Comparison of ENCODE assay signal across 1 cellular context in the genomic region with DNA sequence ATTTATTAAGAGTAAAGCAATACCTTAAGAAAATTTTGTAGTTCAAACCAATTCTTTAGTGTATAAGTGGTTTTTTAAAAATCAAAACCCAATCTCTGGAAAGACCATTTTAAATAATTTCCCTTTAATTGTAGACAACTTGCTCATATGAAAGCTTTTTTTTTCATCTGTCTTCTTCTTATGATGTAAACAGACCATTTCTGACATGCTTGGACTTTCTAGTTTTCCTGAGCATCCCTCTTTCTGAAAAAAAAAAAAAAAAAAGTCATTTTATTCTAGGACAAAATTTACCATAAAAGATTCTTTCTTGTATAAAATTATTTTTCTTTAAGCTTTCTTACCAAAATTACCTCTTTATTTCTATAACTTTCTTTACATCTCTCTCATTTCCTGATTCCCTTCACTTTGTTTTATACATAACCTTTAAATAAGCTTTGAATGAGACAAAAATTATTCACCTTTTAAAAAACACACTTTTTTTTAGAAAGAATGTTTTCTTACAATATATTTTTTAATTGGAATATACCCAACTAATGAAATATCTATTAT.
TF ChIP-seq lines count a peak whose summit lies in the region.

No MANE protein-coding gene starts in this region.

TF ChIP-seq in GM23338, 12 proteins besides CTCF, POLR2A, EP300 and RAD21 (continued from another document):
- TF ChIP-seq, protein P1, sequence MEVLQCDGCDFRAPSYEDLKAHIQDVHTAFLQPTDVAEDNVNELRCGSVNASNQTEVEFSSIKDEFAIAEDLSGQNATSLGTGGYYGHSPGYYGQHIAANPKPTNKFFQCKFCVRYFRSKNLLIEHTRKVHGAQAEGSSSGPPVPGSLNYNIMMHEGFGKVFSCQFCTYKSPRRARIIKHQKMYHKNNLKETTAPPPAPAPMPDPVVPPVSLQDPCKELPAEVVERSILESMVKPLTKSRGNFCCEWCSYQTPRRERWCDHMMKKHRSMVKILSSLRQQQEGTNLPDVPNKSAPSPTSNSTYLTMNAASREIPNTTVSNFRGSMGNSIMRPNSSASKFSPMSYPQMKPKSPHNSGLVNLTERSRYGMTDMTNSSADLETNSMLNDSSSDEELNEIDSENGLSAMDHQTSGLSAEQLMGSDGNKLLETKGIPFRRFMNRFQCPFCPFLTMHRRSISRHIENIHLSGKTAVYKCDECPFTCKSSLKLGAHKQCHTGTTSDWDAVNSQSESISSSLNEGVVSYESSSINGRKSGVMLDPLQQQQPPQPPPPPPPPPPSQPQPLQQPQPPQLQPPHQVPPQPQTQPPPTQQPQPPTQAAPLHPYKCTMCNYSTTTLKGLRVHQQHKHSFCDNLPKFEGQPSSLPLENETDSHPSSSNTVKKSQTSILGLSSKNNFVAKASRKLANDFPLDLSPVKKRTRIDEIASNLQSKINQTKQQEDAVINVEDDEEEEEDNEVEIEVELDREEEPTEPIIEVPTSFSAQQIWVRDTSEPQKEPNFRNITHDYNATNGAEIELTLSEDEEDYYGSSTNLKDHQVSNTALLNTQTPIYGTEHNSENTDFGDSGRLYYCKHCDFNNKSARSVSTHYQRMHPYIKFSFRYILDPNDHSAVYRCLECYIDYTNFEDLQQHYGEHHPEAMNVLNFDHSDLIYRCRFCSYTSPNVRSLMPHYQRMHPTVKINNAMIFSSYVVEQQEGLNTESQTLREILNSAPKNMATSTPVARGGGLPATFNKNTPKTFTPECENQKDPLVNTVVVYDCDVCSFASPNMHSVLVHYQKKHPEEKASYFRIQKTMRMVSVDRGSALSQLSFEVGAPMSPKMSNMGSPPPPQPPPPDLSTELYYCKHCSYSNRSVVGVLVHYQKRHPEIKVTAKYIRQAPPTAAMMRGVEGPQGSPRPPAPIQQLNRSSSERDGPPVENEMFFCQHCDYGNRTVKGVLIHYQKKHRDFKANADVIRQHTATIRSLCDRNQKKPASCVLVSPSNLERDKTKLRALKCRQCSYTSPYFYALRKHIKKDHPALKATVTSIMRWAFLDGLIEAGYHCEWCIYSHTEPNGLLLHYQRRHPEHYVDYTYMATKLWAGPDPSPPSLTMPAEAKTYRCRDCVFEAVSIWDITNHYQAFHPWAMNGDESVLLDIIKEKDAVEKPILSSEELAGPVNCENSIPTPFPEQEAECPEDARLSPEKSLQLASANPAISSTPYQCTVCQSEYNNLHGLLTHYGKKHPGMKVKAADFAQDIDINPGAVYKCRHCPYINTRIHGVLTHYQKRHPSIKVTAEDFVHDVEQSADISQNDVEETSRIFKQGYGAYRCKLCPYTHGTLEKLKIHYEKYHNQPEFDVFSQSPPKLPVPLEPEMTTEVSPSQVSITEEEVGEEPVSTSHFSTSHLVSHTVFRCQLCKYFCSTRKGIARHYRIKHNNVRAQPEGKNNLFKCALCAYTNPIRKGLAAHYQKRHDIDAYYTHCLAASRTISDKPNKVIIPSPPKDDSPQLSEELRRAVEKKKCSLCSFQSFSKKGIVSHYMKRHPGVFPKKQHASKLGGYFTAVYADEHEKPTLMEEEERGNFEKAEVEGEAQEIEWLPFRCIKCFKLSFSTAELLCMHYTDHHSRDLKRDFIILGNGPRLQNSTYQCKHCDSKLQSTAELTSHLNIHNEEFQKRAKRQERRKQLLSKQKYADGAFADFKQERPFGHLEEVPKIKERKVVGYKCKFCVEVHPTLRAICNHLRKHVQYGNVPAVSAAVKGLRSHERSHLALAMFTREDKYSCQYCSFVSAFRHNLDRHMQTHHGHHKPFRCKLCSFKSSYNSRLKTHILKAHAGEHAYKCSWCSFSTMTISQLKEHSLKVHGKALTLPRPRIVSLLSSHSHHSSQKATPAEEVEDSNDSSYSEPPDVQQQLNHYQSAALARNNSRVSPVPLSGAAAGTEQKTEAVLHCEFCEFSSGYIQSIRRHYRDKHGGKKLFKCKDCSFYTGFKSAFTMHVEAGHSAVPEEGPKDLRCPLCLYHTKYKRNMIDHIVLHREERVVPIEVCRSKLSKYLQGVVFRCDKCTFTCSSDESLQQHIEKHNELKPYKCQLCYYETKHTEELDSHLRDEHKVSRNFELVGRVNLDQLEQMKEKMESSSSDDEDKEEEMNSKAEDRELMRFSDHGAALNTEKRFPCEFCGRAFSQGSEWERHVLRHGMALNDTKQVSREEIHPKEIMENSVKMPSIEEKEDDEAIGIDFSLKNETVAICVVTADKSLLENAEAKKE (CRISPR knock-in tag; IDR thresholded peaks at IDR 0.05) = no peak
- no peak for TF ChIP-seq EZH2 (IDR thresholded peaks at IDR 0.05; ENCODE audit: low read depth, unreplicated experiment)
